In the genomic region with DNA sequence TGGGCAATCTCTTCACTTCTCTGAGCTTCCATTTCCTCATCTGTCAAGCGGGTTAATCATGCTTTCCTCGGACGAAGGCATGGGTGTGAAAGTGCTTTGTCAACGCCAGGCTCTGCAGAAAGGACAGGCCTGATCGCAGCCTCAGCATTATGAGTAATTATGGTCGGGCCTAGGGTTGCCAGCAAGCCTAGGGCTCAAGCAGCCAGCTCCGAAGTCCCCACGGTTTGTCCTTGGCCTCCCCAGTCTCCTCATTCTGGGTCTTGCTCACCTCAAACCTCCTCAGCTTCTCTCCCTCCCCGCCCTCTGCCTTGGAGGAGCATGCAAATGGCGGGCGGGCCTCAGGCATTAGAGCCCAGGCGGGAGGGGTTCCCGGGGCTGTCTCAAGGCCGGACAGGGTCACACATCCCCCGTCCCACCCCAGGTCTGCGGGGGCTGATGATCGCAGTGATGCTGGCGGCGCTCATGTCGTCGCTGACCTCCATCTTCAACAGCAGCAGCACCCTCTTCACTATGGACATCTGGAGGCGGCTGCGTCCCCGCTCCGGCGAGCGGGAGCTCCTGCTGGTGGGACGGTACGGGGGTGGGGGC, we compare ENCODE assay signal across 1 cellular context.
TF ChIP-seq lines count a peak whose summit lies in the region.

No MANE protein-coding gene starts in this region.

TF ChIP-seq in HepG2, 621 proteins besides CTCF, POLR2A, EP300 and RAD21:
- TF ChIP-seq MAFK (conservative IDR thresholded peaks at IDR 0.05 in 1 of 2, IDR thresholded peaks at IDR 0.05 in 1 of 2; ENCODE audit: low read length in 2 of 2) (peak; percentile 13 to 29; a peak in 2 of 4 replicates), MAFF (IDR thresholded peaks at IDR 0.05; ENCODE audit: low read depth, low read length) (0 out of 2 replicates have a peak, but pooled peaks have one; percentile 9), DPF2 (CRISPR knock-in tag; IDR thresholded peaks at IDR 0.05; ENCODE audit: borderline replicate concordance, low read depth) (no peak)
